ENCODE assay signal across 1 cellular context in genomic region chr17:44070455-44071197, GRCh38.
TF ChIP-seq lines count a peak whose summit lies in the region.

TSS of gene G6PC3 (plus strand) at chr17:44070735. CDS start at chr17:44070966, 231 bp downstream.

TF ChIP-seq in WTC11, 78 proteins besides CTCF, POLR2A, EP300 and RAD21 (continued from another document):
- TF ChIP-seq NFE2L1 (CRISPR knock-in tag; IDR thresholded peaks at IDR 0.05) (no peak), RELA (CRISPR knock-in tag; IDR thresholded peaks at IDR 0.05; ENCODE audit: borderline replicate concordance) (peak; percentile 56; the same call in 1 of the 2 replicates), ETV6 (CRISPR knock-in tag; IDR thresholded peaks at IDR 0.05) (peak; percentile 77), E2F5 (CRISPR knock-in tag; IDR thresholded peaks at IDR 0.05) (peak; percentile 49; the same call in 1 of the 2 replicates), PRDM15 (CRISPR knock-in tag; IDR thresholded peaks at IDR 0.05) (peak; percentile 60), NR2C2 (CRISPR knock-in tag; IDR thresholded peaks at IDR 0.05) (peak; percentile 70)
